8 cellular contexts compared by ENCODE assay signal in genomic region chr17:1492249-1493206, GRCh38. TPM values are rescaled to one million over a fixed set of nuclear protein-coding genes. Genes with fewer than 3 reads are reported as not detected.
A peak's percentile ranks its signal among the peaks of the same experiment; 100 is the strongest.
DNase-seq lines count a peak whose midpoint lies in the region; ATAC-seq and TF ChIP-seq lines count a peak whose summit lies in the region.

TSS of gene MYO1C (minus strand) at chr17:1492686. CDS start at chr17:1492487, 199 bp downstream.

- H3K4me1 Mint-ChIP-seq in stimulated activated naive CD8-positive, alpha-beta T cell treated with anti-CD3 and anti-CD28 coated beads, Interleukin-15, Interleukin-2, amounts not matched to agents 100 ng/mL and 50 ng/mL, for 24 hours (ENCODE audit: low read depth): peaks cover 25% of the 10 kb centered on the region
- H3K4me1 Mint-ChIP-seq in memory B cell: peaks cover 20% of the 10 kb centered on the region

- H3K4me3 Mint-ChIP-seq in stimulated activated naive CD8-positive, alpha-beta T cell treated with anti-CD3 and anti-CD28 coated beads, Interleukin-15, Interleukin-2, amounts not matched to agents 100 ng/mL and 50 ng/mL, for 24 hours: peak within 1 kb of the TSS; percentile 78
- peak within 1 kb of the TSS; percentile 91 for H3K4me3 Mint-ChIP-seq in memory B cell

- no peaks in the 10 kb centered on the region for H3K36me3 Mint-ChIP-seq in stimulated activated naive CD8-positive, alpha-beta T cell treated with anti-CD3 and anti-CD28 coated beads, Interleukin-15, Interleukin-2, amounts not matched to agents 100 ng/mL and 50 ng/mL, for 24 hours (ENCODE audit: low read depth)
- no peaks in the 10 kb centered on the region for H3K36me3 Mint-ChIP-seq in memory B cell

- H3K27ac Mint-ChIP-seq in stimulated activated naive CD8-positive, alpha-beta T cell treated with anti-CD3 and anti-CD28 coated beads, Interleukin-15, Interleukin-2, amounts not matched to agents 100 ng/mL and 50 ng/mL, for 24 hours: peak within 1 kb of the TSS; percentile 52
- H3K27ac Mint-ChIP-seq in memory B cell: peak within 1 kb of the TSS; percentile 63

- H3K27ac ChIP-seq in coronary artery (peak within 1 kb of the TSS; percentile 92 to 100), upper lobe of left lung (peak within 1 kb of the TSS; percentile 91 to 96 (median 94))

- no peak for TF ChIP-seq POLR2A in upper lobe of left lung (IDR thresholded peaks at IDR 0.05)

- H3K36me3 ChIP-seq in upper lobe of left lung: peaks cover 9 to 29% (median 26%) of the 10 kb centered on the region in 4 donors

- H3K9me3 ChIP-seq in upper lobe of left lung: no peaks in the 10 kb centered on the region

- H3K27me3 ChIP-seq in upper lobe of left lung: no peaks in the 10 kb centered on the region

- no peak for TF ChIP-seq CTCF in coronary artery (IDR thresholded peaks at IDR 0.05)
- TF ChIP-seq CTCF in upper lobe of left lung (IDR thresholded peaks at IDR 0.05): no peak

- H3K4me3 ChIP-seq in coronary artery (peak within 1 kb of the TSS; percentile 96), upper lobe of left lung (peak within 1 kb of the TSS; percentile 59 to 82 (median 70))

- WGBS in upper lobe of left lung, 2 donors: 30 to 48% methylated on average over 6 to 35 of the region's 35 CpGs

- no peak for DNase-seq in stimulated activated naive CD8-positive, alpha-beta T cell treated with anti-CD3 and anti-CD28 coated beads, Interleukin-15, Interleukin-2, amounts not matched to agents 100 U/mL and 50 U/mL, for 24 hours
- DNase-seq in coronary artery (ENCODE audit: low spot score) (no peak), memory B cell (ENCODE audit: low spot score in 2 of 2) (peak in 1 of 2 donors; percentile 41), upper lobe of left lung (peak in 1 of 2 donors; percentile 87), OCI-M1 (lab: John Stamatoyannopoulos, UW) (no peak), GF-D8 (lab: John Stamatoyannopoulos, UW) (no peak), DMS153 treated with DMSO at 0.1 percent for 48 hours (lab: John Stamatoyannopoulos, UW; ENCODE audit: unreplicated experiment) (no peak)

- H3K27me3 Mint-ChIP-seq in stimulated activated naive CD8-positive, alpha-beta T cell treated with anti-CD3 and anti-CD28 coated beads, Interleukin-15, Interleukin-2, amounts not matched to agents 100 ng/mL and 50 ng/mL, for 24 hours: no peaks in the 10 kb centered on the region
- H3K27me3 Mint-ChIP-seq in memory B cell: no peaks in the 10 kb centered on the region

- no peak for TF ChIP-seq EP300 in upper lobe of left lung (IDR thresholded peaks at IDR 0.05)

- H3K4me1 ChIP-seq in upper lobe of left lung: peaks cover 64 to 80% (median 68%) of the 10 kb centered on the region in 4 donors

- ATAC-seq in stimulated activated naive CD8-positive, alpha-beta T cell treated with anti-CD3 and anti-CD28 coated beads, Interleukin-15, Interleukin-2, amounts not matched to agents 100 U/mL and 50 U/mL, for 24 hours: no peak
- ATAC-seq in memory B cell (ENCODE audit: low read depth) (no peak), upper lobe of left lung (ENCODE audit: low FRiP score in 2 of 2) (no peak)

- H3K9me3 Mint-ChIP-seq in stimulated activated naive CD8-positive, alpha-beta T cell treated with anti-CD3 and anti-CD28 coated beads, Interleukin-15, Interleukin-2, amounts not matched to agents 100 ng/mL and 50 ng/mL, for 24 hours: no peaks in the 10 kb centered on the region
- H3K9me3 Mint-ChIP-seq in memory B cell: no peaks in the 10 kb centered on the region

RNA-seq across cellular contexts. Expression of gene MYO1C, which starts in this region (rescaled TPM):
- total RNA-seq in upper lobe of left lung: 100 to 1,000 TPM; 186 to 358 (median 266) TPM
